27 cellular contexts compared by ENCODE assay signal in the genomic region with DNA sequence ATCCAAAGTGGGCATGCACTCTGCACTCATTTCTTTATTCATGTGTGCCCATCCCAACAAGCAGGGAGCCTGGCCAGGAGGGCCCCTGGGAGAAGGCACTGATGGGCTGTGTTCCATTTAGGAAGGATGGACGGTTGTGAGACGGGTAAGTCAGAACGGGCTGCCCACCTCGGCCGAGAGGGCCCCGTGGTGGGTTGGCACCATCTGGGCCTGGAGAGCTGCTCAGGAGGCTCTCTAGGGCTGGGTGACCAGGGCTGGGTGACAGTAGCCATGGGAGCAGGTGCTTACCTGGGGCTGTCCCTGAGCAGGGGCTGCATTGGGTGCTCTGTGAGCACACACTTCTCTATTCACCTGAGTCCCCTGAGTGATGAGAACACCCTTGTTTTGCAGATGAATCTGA.
"Had no signal": no experiment of that assay in that cellular context is flagged by ENCODE, and none has a peak within 500 bp of the region (broad histone marks: within the 10 kb centered on the region; RNA-seq: fewer than 3 reads in every experiment).

No MANE protein-coding gene starts in this region.

- H3K27ac ChIP-seq: adrenal gland, body of pancreas, colonic mucosa, dorsolateral prefrontal cortex, gastroesophageal sphincter, hepatocyte, right lobe of liver, skin epidermis, suprapubic skin, tibial artery, WERI-Rb-1 had no signal

- H3K4me2 ChIP-seq: hepatocyte had no signal

- H3K9me3 ChIP-seq: adrenal gland, body of pancreas, colonic mucosa, gastroesophageal sphincter, right lobe of liver, suprapubic skin, tibial artery had no signal

- H3K4me3 ChIP-seq: adrenal gland, body of pancreas, colonic mucosa, dorsolateral prefrontal cortex, gastroesophageal sphincter, hepatocyte, right lobe of liver, skin epidermis, suprapubic skin, tibial artery had no signal

- H3K36me3 ChIP-seq: adrenal gland, colonic mucosa, gastroesophageal sphincter, right lobe of liver, suprapubic skin, tibial artery, WERI-Rb-1 had no signal

- DNase-seq: activated CD4-positive, alpha-beta T cell treated with anti-CD3 and anti-CD28 coated beads for 48 hours; activated CD4-positive, alpha-beta T cell treated with anti-CD3 and anti-CD28 coated beads, Interleukin-2, amount 50 U/mL, for 48 hours; activated naive CD4-positive, alpha-beta T cell; activated T-cell treated with anti-CD3 and anti-CD28 coated beads, Interleukin-2, amount 50 U/mL, for 72 hours; body of pancreas; cerebellar nuclear complex; colonic mucosa; effector memory CD4-positive, alpha-beta T cell; kidney; left colon; midbrain; naive thymus-derived CD4-positive, alpha-beta T cell; occipital lobe; stimulated activated CD4-positive, alpha-beta T cell treated with anti-CD3 and anti-CD28 coated beads, Interleukin-12 subunit alpha, Interleukin-12 subunit beta, amount 100 ng/mL, for 4 hours; stimulated activated CD4-positive, alpha-beta T cell treated with anti-CD3 and anti-CD28 coated beads, Interleukin-4, amount 100 ng/mL, for 1 hour; T-helper 17 cell; T1000; WERI-Rb-1 had no signal

- H3K27me3 ChIP-seq: adrenal gland, body of pancreas, colonic mucosa, dorsolateral prefrontal cortex, hepatocyte, right lobe of liver had no signal

- H2AFZ ChIP-seq: hepatocyte had no signal

- ATAC-seq: activated naive CD4-positive, alpha-beta T cell treated with anti-CD3 and anti-CD28 coated beads, Interleukin-2, amount 50 U/mL, for 72 hours; activated T-cell treated with anti-CD3 and anti-CD28 coated beads, Interleukin-2, amount 50 U/mL, for 72 hours; body of pancreas; gastroesophageal sphincter; left colon; naive thymus-derived CD4-positive, alpha-beta T cell; right lobe of liver; T-helper 17 cell had no signal

- H3K79me2 ChIP-seq: hepatocyte had no signal

- H3K4me1 ChIP-seq: adrenal gland, body of pancreas, colonic mucosa, gastroesophageal sphincter, right lobe of liver, suprapubic skin, tibial artery had no signal
